ENCODE assay signal across 11 cellular contexts in genomic region chr9:129451089-129451656, GRCh38.
A peak's percentile ranks its signal among the peaks of the same experiment; 100 is the strongest.
DNase-seq lines count a peak whose midpoint lies in the region; ATAC-seq and TF ChIP-seq lines count a peak whose summit lies in the region.
"Had no signal": no experiment of that assay in that cellular context is flagged by ENCODE, and none has a peak within 500 bp of the region (broad histone marks: within the 10 kb centered on the region; RNA-seq: fewer than 3 reads in every experiment).

No MANE protein-coding gene starts in this region.

- H3K27me3 Mint-ChIP-seq in activated T-helper 2 cell treated with anti-CD3 and anti-CD28 coated beads, Interferon-gamma antibody, Interleukin-2, Interleukin-4, amounts not matched to agents 10 μg/mL and 5 μg/mL and 100 μg/mL, durations not matched to agents 14 hours and 24 hours and 36 hours (ENCODE audit: low read depth): peaks cover 7% of the 10 kb centered on the region
- H3K27me3 Mint-ChIP-seq: activated CD4-positive, alpha-beta memory T cell treated with anti-CD3 and anti-CD28 coated beads for 36 hours; effector memory CD8-positive, alpha-beta T cell had no signal

- DNase-seq in cardiac fibroblast (ENCODE audit: low read depth in 2 of 2) (peak; percentile 34 to 56), right atrium auricular region (ENCODE audit: low spot score) (no peak), psoas muscle (no peak), germinal center (ENCODE audit: low spot score) (no peak)
- DNase-seq in activated T-helper 2 cell treated with anti-CD3 and anti-CD28 coated beads, Interferon-gamma antibody, Interleukin-2, Interleukin-4, amounts not matched to agents 10 μg/mL and 5 μg/mL and 100 μg/mL, durations not matched to agents 14 hours and 24 hours and 36 hours (ENCODE audit: low spot score): no peak
- no peak for DNase-seq in activated effector memory CD4-positive, alpha-beta T cell treated with anti-CD3 and anti-CD28 coated beads, Interleukin-2, amount 50 U/mL, for 16 hours
- DNase-seq: activated CD4-positive, alpha-beta memory T cell treated with anti-CD3 and anti-CD28 coated beads for 36 hours; activated naive CD4-positive, alpha-beta T cell treated with anti-CD3 and anti-CD28 coated beads, Interleukin-2, amount 10 ng/mL, durations not matched to agents 7 days and 5 days; effector memory CD8-positive, alpha-beta T cell; NCI-H748 treated with DMSO at 0.1 percent for 48 hours had no signal

- H3K27ac ChIP-seq in right atrium auricular region: peak overlapping the region; percentile 37 to 73
- H3K27ac ChIP-seq in psoas muscle: peak overlapping the region; percentile 23

- TF ChIP-seq CTCF in cardiac fibroblast (IDR thresholded peaks at IDR 0.05; ENCODE audit: low read depth, low read length) (no peak), right atrium auricular region (IDR thresholded peaks at IDR 0.05) (no peak), psoas muscle (IDR thresholded peaks at IDR 0.05) (no peak)

- intact Hi-C loops in psoas muscle (cut with DNase I): no loop called here
- intact Hi-C loops in activated T-helper 2 cell treated with anti-CD3 and anti-CD28 coated beads, Interferon-gamma antibody, Interleukin-2, Interleukin-4, amounts not matched to agents 10 μg/mL and 5 μg/mL and 100 μg/mL, durations not matched to agents 14 hours and 24 hours and 36 hours (cut with micrococcal nuclease): no loop called here

- H3K4me3 ChIP-seq in cardiac fibroblast (replicated peaks in 1 of 2; ENCODE audit: low read depth in 2 of 2, low read length in 2 of 2): no peak overlapping the region
- H3K4me3 ChIP-seq in right atrium auricular region: no peak overlapping the region
- H3K4me3 ChIP-seq in psoas muscle: no peak overlapping the region

- no peaks in the 10 kb centered on the region for H3K9me3 Mint-ChIP-seq in activated T-helper 2 cell treated with anti-CD3 and anti-CD28 coated beads, Interferon-gamma antibody, Interleukin-2, Interleukin-4, amounts not matched to agents 10 μg/mL and 5 μg/mL and 100 μg/mL, durations not matched to agents 14 hours and 24 hours and 36 hours
- H3K9me3 Mint-ChIP-seq: activated naive CD4-positive, alpha-beta T cell treated with anti-CD3 and anti-CD28 coated beads, Interleukin-2, amount 10 ng/mL, durations not matched to agents 7 days and 5 days had no signal

- H3K4me1 ChIP-seq in right atrium auricular region (peaks cover 0 to 13% of the 10 kb centered on the region in 2 donors), psoas muscle (no peaks in the 10 kb centered on the region)

- H3K4me1 Mint-ChIP-seq in activated T-helper 2 cell treated with anti-CD3 and anti-CD28 coated beads, Interferon-gamma antibody, Interleukin-2, Interleukin-4, amounts not matched to agents 10 μg/mL and 5 μg/mL and 100 μg/mL, durations not matched to agents 14 hours and 24 hours and 36 hours (ENCODE audit: low read depth): peaks cover 3% of the 10 kb centered on the region

- 35 to 44% (median 38%) methylated on average over 19 of the region's 19 CpGs for WGBS in psoas muscle, 3 donors

- H3K27ac Mint-ChIP-seq in activated T-helper 2 cell treated with anti-CD3 and anti-CD28 coated beads, Interferon-gamma antibody, Interleukin-2, Interleukin-4, amounts not matched to agents 10 μg/mL and 5 μg/mL and 100 μg/mL, durations not matched to agents 14 hours and 24 hours and 36 hours: no peak overlapping the region
- H3K27ac Mint-ChIP-seq: activated CD4-positive, alpha-beta memory T cell treated with anti-CD3 and anti-CD28 coated beads for 36 hours; activated naive CD4-positive, alpha-beta T cell treated with anti-CD3 and anti-CD28 coated beads, Interleukin-2, amount 10 ng/mL, durations not matched to agents 7 days and 5 days had no signal

- H3K27me3 ChIP-seq in right atrium auricular region (no peaks in the 10 kb centered on the region), psoas muscle (ENCODE audit: insufficient read depth in 3 of 3, low read length in 2 of 3) (no peaks in the 10 kb centered on the region)

- ATAC-seq in psoas muscle: peak in 1 of 4 donors; percentile 22
- no peak for ATAC-seq in GM18520 (IDR thresholded peaks at IDR 0.05; ENCODE audit: unreplicated experiment)
- ATAC-seq: effector memory CD8-positive, alpha-beta T cell had no signal

- H3K36me3 ChIP-seq in right atrium auricular region: no peaks in the 10 kb centered on the region
- H3K36me3 ChIP-seq in psoas muscle (ENCODE audit: insufficient read depth in 1 of 2, low read depth in 1 of 2): no peaks in the 10 kb centered on the region

- no peak overlapping the region for H3K4me3 Mint-ChIP-seq in activated T-helper 2 cell treated with anti-CD3 and anti-CD28 coated beads, Interferon-gamma antibody, Interleukin-2, Interleukin-4, amounts not matched to agents 10 μg/mL and 5 μg/mL and 100 μg/mL, durations not matched to agents 14 hours and 24 hours and 36 hours (ENCODE audit: low read depth)
- H3K4me3 Mint-ChIP-seq: activated CD4-positive, alpha-beta memory T cell treated with anti-CD3 and anti-CD28 coated beads for 36 hours; activated naive CD4-positive, alpha-beta T cell treated with anti-CD3 and anti-CD28 coated beads, Interleukin-2, amount 10 ng/mL, durations not matched to agents 7 days and 5 days; effector memory CD8-positive, alpha-beta T cell had no signal

- H3K9me3 ChIP-seq in right atrium auricular region: no peaks in the 10 kb centered on the region
- no peaks in the 10 kb centered on the region for H3K9me3 ChIP-seq in psoas muscle

- no peaks in the 10 kb centered on the region for H3K36me3 Mint-ChIP-seq in activated T-helper 2 cell treated with anti-CD3 and anti-CD28 coated beads, Interferon-gamma antibody, Interleukin-2, Interleukin-4, amounts not matched to agents 10 μg/mL and 5 μg/mL and 100 μg/mL, durations not matched to agents 14 hours and 24 hours and 36 hours (ENCODE audit: low read depth)
- H3K36me3 Mint-ChIP-seq: activated CD4-positive, alpha-beta memory T cell treated with anti-CD3 and anti-CD28 coated beads for 36 hours; activated naive CD4-positive, alpha-beta T cell treated with anti-CD3 and anti-CD28 coated beads, Interleukin-2, amount 10 ng/mL, durations not matched to agents 7 days and 5 days had no signal

Comparison
In these comparisons a context has a peak if more than half of its experiments do, and no peak if none do; other contexts are left out.
1. DNase-seq: peak in cardiac fibroblast (2 of 2); none in right atrium auricular region (single experiment), psoas muscle (0 of 2), germinal center (single experiment), activated T-helper 2 cell treated with anti-CD3 and anti-CD28 coated beads, Interferon-gamma antibody, Interleukin-2, Interleukin-4, amounts not matched to agents 10 μg/mL and 5 μg/mL and 100 μg/mL, durations not matched to agents 14 hours and 24 hours and 36 hours (single experiment) and activated effector memory CD4-positive, alpha-beta T cell treated with anti-CD3 and anti-CD28 coated beads, Interleukin-2, amount 50 U/mL, for 16 hours (single experiment).